17 cellular contexts compared by ENCODE assay signal in the genomic region with DNA sequence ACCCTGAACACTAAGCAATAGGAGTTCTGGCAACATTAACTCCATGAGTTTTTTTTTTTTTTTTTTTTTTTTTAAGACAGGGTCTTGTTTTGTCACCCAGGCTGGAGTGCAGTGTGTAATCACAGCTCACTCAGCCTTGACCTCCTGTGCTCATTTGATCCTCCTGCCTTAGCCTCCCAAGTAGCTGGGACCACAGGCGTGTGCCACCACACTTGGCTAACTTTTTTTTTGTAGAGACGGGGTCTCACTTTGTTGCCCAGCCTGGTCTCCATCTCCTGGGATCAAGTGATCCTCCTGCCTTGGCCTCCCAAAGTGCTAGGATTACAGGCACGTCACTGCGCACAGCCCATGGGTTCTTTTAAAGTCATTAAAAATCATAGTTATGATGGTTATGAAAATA. TPM values are rescaled to one million over a fixed set of nuclear protein-coding genes. Genes with fewer than 3 reads are reported as not detected.
DNase-seq lines count a peak whose midpoint lies in the region; ATAC-seq and TF ChIP-seq lines count a peak whose summit lies in the region.
"Had no signal": no experiment of that assay in that cellular context is flagged by ENCODE, and none has a peak within 500 bp of the region (broad histone marks: within the 10 kb centered on the region; RNA-seq: fewer than 3 reads in every experiment).

No MANE protein-coding gene starts in this region.

- H3K27ac Mint-ChIP-seq in activated naive CD8-positive, alpha-beta T cell treated with anti-CD3 and anti-CD28 coated beads, Interleukin-2, amount 50 U/mL, for 24 hours, result peak overlapping the region; percentile 97
- H3K27ac Mint-ChIP-seq in endodermal cell, result no peak overlapping the region

- no peak for TF ChIP-seq POLR2A in stomach (IDR thresholded peaks at IDR 0.05)

- H3K4me1 ChIP-seq in OCI-LY1 (ENCODE audit: insufficient read depth, low read length, severe bottlenecking) (peaks cover 65% of the 10 kb centered on the region), stomach (no peaks in the 10 kb centered on the region), endodermal cell (ENCODE audit: control insufficient read depth, insufficient read depth, low read length) (no peaks in the 10 kb centered on the region), GM23248 (ENCODE audit: insufficient read depth) (no peaks in the 10 kb centered on the region)
- H3K4me1 ChIP-seq: breast epithelium had no signal

- H3K9ac ChIP-seq in OCI-LY1 (ENCODE audit: low read length), result peak overlapping the region; percentile 99
- no peak overlapping the region for H3K9ac ChIP-seq in endodermal cell (ENCODE audit: extremely low read depth, low read length, poor library complexity, severe bottlenecking)
- no peak overlapping the region for H3K9ac ChIP-seq in GM23248

- no peak for TF ChIP-seq EP300 in stomach (IDR thresholded peaks at IDR 0.05)

- H3K4me3 Mint-ChIP-seq in activated T-cell treated with anti-CD3 and anti-CD28 coated beads, Interleukin-2, amount 50 U/mL, for 4 hours, result peak overlapping the region; percentile 100
- H3K4me3 Mint-ChIP-seq in activated naive CD8-positive, alpha-beta T cell treated with anti-CD3 and anti-CD28 coated beads, Interleukin-2, amount 50 U/mL, for 24 hours, result peak overlapping the region; percentile 98
- H3K4me3 Mint-ChIP-seq in endodermal cell, result no peak overlapping the region

- H3K27me3 ChIP-seq in OCI-LY1 (ENCODE audit: insufficient read depth, low read length) (no peaks in the 10 kb centered on the region), stomach (no peaks in the 10 kb centered on the region), endodermal cell (ENCODE audit: control insufficient read depth, insufficient read depth, low read length, poor library complexity, severe bottlenecking) (no peaks in the 10 kb centered on the region), GM23248 (replicated peaks; ENCODE audit: insufficient read depth) (no peaks in the 10 kb centered on the region)
- H3K27me3 ChIP-seq: breast epithelium, SJCRH30 had no signal

- intact Hi-C loops in stomach (cut with DNase I; ENCODE audit: low total_unique reads), result no loop called here

- peaks cover 65% of the 10 kb centered on the region for H3K36me3 Mint-ChIP-seq in activated T-cell treated with anti-CD3 and anti-CD28 coated beads, Interleukin-2, amount 50 U/mL, for 4 hours (ENCODE audit: insufficient read depth)
- H3K36me3 Mint-ChIP-seq in activated naive CD8-positive, alpha-beta T cell treated with anti-CD3 and anti-CD28 coated beads, Interleukin-2, amount 50 U/mL, for 24 hours (ENCODE audit: low read depth), result peaks cover 80% of the 10 kb centered on the region
- H3K36me3 Mint-ChIP-seq in endodermal cell (ENCODE audit: low read depth), result no peaks in the 10 kb centered on the region

- H3K4me3 ChIP-seq in OCI-LY1 (ENCODE audit: low read depth, low read length, poor library complexity, severe bottlenecking) (peak overlapping the region; percentile 82), stomach (no peak overlapping the region), endodermal cell (ENCODE audit: low read length) (no peak overlapping the region), GM23248 (no peak overlapping the region)
- H3K4me3 ChIP-seq: SJCRH30 had no signal

- H3K4me2 ChIP-seq in OCI-LY1 (ENCODE audit: low read length) (peak overlapping the region; percentile 86), GM23248 (ENCODE audit: unreplicated experiment) (no peak overlapping the region)

- H3K27me3 Mint-ChIP-seq in activated T-cell treated with anti-CD3 and anti-CD28 coated beads, Interleukin-2, amount 50 U/mL, for 4 hours (ENCODE audit: low read depth), result no peaks in the 10 kb centered on the region
- H3K27me3 Mint-ChIP-seq in activated naive CD8-positive, alpha-beta T cell treated with anti-CD3 and anti-CD28 coated beads, Interleukin-2, amount 50 U/mL, for 24 hours, result no peaks in the 10 kb centered on the region
- H3K27me3 Mint-ChIP-seq in endodermal cell (ENCODE audit: insufficient read depth), result no peaks in the 10 kb centered on the region

- H3K79me2 ChIP-seq in OCI-LY1 (ENCODE audit: insufficient read depth, low read length) (peaks cover 100% of the 10 kb centered on the region), GM23248 (ENCODE audit: insufficient read depth) (no peaks in the 10 kb centered on the region)

- no peak for DNase-seq in activated T-cell treated with anti-CD3 and anti-CD28 coated beads, Interleukin-2, amount 50 U/mL, for 4 hours
- no peak for DNase-seq in activated T-cell treated with anti-CD3 and anti-CD28 coated beads, Interleukin-2, amount 50 U/mL, for 1 hour
- DNase-seq in activated naive CD8-positive, alpha-beta T cell treated with anti-CD3 and anti-CD28 coated beads, Interleukin-2, amount 50 U/mL, for 24 hours, result no peak
- DNase-seq in stomach (no peak), endodermal cell (no peak), GM23248 (no peak), LoVo (ENCODE audit: low spot score) (no peak)
- DNase-seq: effector CD4-positive, alpha-beta T cell; foreskin melanocyte; H7; MV-4-11; NK-92 treated with Interleukin-12 subunit alpha and Interleukin-12 subunit beta, amount 100 ng/mL, for 24 hours; SJCRH30; WERI-Rb-1 had no signal

- no peaks in the 10 kb centered on the region for H3K9me3 Mint-ChIP-seq in activated T-cell treated with anti-CD3 and anti-CD28 coated beads, Interleukin-2, amount 50 U/mL, for 4 hours
- H3K9me3 Mint-ChIP-seq in activated naive CD8-positive, alpha-beta T cell treated with anti-CD3 and anti-CD28 coated beads, Interleukin-2, amount 50 U/mL, for 24 hours, result no peaks in the 10 kb centered on the region
- H3K9me3 Mint-ChIP-seq in endodermal cell, result no peaks in the 10 kb centered on the region

- WGBS in stomach, 5 donors, result 89 to 97% (median 93%) methylated on average over 4 of the region's 4 CpGs
- 85 to 92% methylated on average over 4 of the region's 4 CpGs for WGBS in endodermal cell (ENCODE audit: insufficient coverage in 1 of 2, insufficient read length in 1 of 2), 2 experiments
- 81 to 82% methylated on average over 4 of the region's 4 CpGs for WGBS in GM23248 (ENCODE audit: low coverage in 1 of 2, low lambda C conversion rate in 2 of 2, missing lambda C conversion rate in 2 of 2), 2 experiments

- in situ Hi-C loops in GM23248 (cut with MboI), result no loop called here

- peak overlapping the region; percentile 100 for H3K27ac ChIP-seq in OCI-LY1 (ENCODE audit: low read depth, low read length, poor library complexity, severe bottlenecking)
- H3K27ac ChIP-seq in stomach, result peak overlapping the region in 4 of 5 donors; percentile 37 to 83 (median 76)
- no peak overlapping the region for H3K27ac ChIP-seq in endodermal cell (ENCODE audit: low read depth, low read length)
- H3K27ac ChIP-seq in GM23248, result no peak overlapping the region
- H3K27ac ChIP-seq: SJCRH30, WERI-Rb-1 had no signal

- no peaks in the 10 kb centered on the region for H3K9me2 ChIP-seq in OCI-LY1 (ENCODE audit: low read depth, low read length)
- no peaks in the 10 kb centered on the region for H3K9me2 ChIP-seq in GM23248 (ENCODE audit: insufficient read depth)

- H3K4me1 Mint-ChIP-seq in activated T-cell treated with anti-CD3 and anti-CD28 coated beads, Interleukin-2, amount 50 U/mL, for 4 hours (ENCODE audit: low read depth), result peaks cover 42% of the 10 kb centered on the region
- H3K4me1 Mint-ChIP-seq in activated naive CD8-positive, alpha-beta T cell treated with anti-CD3 and anti-CD28 coated beads, Interleukin-2, amount 50 U/mL, for 24 hours, result peaks cover 57% of the 10 kb centered on the region
- H3K4me1 Mint-ChIP-seq in endodermal cell, result peaks cover 36% of the 10 kb centered on the region

- H3F3A ChIP-seq in OCI-LY1 (ENCODE audit: insufficient read depth, low read length) (peaks cover 3% of the 10 kb centered on the region; the same call in 1 of the 2 replicates), GM23248 (ENCODE audit: insufficient read depth) (no peaks in the 10 kb centered on the region)

- TF ChIP-seq CTCF in OCI-LY1 (IDR thresholded peaks at IDR 0.05; ENCODE audit: low read length), result no peak
- no peak for TF ChIP-seq CTCF in stomach (IDR thresholded peaks at IDR 0.05)
- TF ChIP-seq CTCF in endodermal cell (conservative IDR thresholded peaks at IDR 0.05), result no peak

- no peaks in the 10 kb centered on the region for H3K9me3 ChIP-seq in OCI-LY1 (ENCODE audit: low read length)
- no peaks in the 10 kb centered on the region for H3K9me3 ChIP-seq in stomach
- no peaks in the 10 kb centered on the region for H3K9me3 ChIP-seq in endodermal cell (ENCODE audit: control insufficient read depth, low read length)
- no peaks in the 10 kb centered on the region for H3K9me3 ChIP-seq in GM23248 (ENCODE audit: low read depth)
- H3K9me3 ChIP-seq: breast epithelium, SJCRH30 had no signal

- no peak for ATAC-seq in activated T-cell treated with anti-CD3 and anti-CD28 coated beads, Interleukin-2, amount 50 U/mL, for 4 hours
- ATAC-seq in activated naive CD8-positive, alpha-beta T cell treated with anti-CD3 and anti-CD28 coated beads, Interleukin-2, amount 50 U/mL, for 24 hours, result no peak

- no peaks in the 10 kb centered on the region for H4K20me1 ChIP-seq in OCI-LY1 (ENCODE audit: insufficient read depth, low read length)
- no peaks in the 10 kb centered on the region for H4K20me1 ChIP-seq in GM23248 (ENCODE audit: insufficient read depth)

- H2AFZ ChIP-seq in OCI-LY1 (ENCODE audit: low read length) (no peak overlapping the region), GM23248 (no peak overlapping the region)

- H3K36me3 ChIP-seq in OCI-LY1 (ENCODE audit: insufficient read depth, low read length) (peaks cover 95% of the 10 kb centered on the region), stomach (no peaks in the 10 kb centered on the region), endodermal cell (ENCODE audit: control insufficient read depth, insufficient read depth, low read length) (no peaks in the 10 kb centered on the region), GM23248 (ENCODE audit: low read depth) (no peaks in the 10 kb centered on the region)
- H3K36me3 ChIP-seq: breast epithelium, SJCRH30, WERI-Rb-1 had no signal

RNA-seq across cellular contexts. Expression of gene RHOH, which starts 5.1 kb away (rescaled TPM):
- 100 to 1,000 TPM; 164 to 204 (median 170) TPM for total RNA-seq in activated T-cell treated with anti-CD3 and anti-CD28 coated beads, Interleukin-2, amount 50 U/mL, for 4 hours
- 1 to 10 TPM; 1.3 to 4.8 (median 3.9) TPM for total RNA-seq in stomach
- polyA plus RNA-seq in stomach, result 1 to 10 TPM; 3.2 to 7.5 (median 5.4) TPM
- total RNA-seq in endodermal cell, result 1 to 10 TPM; 2.9 to 9.4 TPM
- polyA plus RNA-seq in endodermal cell (2013, experiment 1 of 2), result 0.36 TPM
- polyA plus RNA-seq in endodermal cell (2013, experiment 2 of 2), result 0.54 TPM
- total RNA-seq in GM23248 (2014; rRNA removed; shearing (Covaris generic)), result not detected in 2 replicates
- 0.24 TPM in 1 of 2 replicates, not detected in the other for polyA plus RNA-seq in GM23248 (2016; fragmentation: Nextera tagmentation; extraction: Ambion mirVana)
- total RNA-seq: pulmonary artery endothelial cell, SJCRH30 had no signal

Comparison
In these comparisons a context has a peak if more than half of its experiments do, and no peak if none do; other contexts are left out.
1. H3K27ac ChIP-seq: peak in OCI-LY1 (single experiment) and stomach (4 of 5); none in endodermal cell (single experiment) and GM23248 (single experiment).
2. RNA of gene RHOH, which starts 5.1 kb away (total RNA-seq): 164 to 204 TPM in activated T-cell treated with anti-CD3 and anti-CD28 coated beads, Interleukin-2, amount 50 U/mL, for 4 hours; 2.9 to 9.4 TPM in endodermal cell, 1.3 to 4.8 TPM in stomach and not detected in GM23248; every median in the first group is over 10 times any median in the second.